Comparison of ENCODE assay signal across 8 cellular contexts in genomic region chr6:170516783-170517616, GRCh38. TPM values are rescaled to one million over a fixed set of nuclear protein-coding genes. Genes with fewer than 3 reads are reported as not detected.
A peak's percentile ranks its signal among the peaks of the same experiment; 100 is the strongest.
DNase-seq lines count a peak whose midpoint lies in the region; ATAC-seq and TF ChIP-seq lines count a peak whose summit lies in the region.

No MANE protein-coding gene starts in this region.

- peak; percentile 88 for ATAC-seq in GM19455 (IDR thresholded peaks at IDR 0.05; ENCODE audit: unreplicated experiment)
- ATAC-seq in HG03457 (IDR thresholded peaks at IDR 0.05; ENCODE audit: unreplicated experiment): peak; percentile 98
- peak; percentile 91 to 98 for ATAC-seq in naive thymus-derived CD8-positive, alpha-beta T cell

- DNase-seq in DMS 273 treated with DMSO at 0.1 percent for 48 hours (lab: John Stamatoyannopoulos, UW) (peak; percentile 56), NCI-H524 (lab: John Stamatoyannopoulos, UW) (peak; percentile 43 to 89), epithelial cell of esophagus (ENCODE audit: low read depth) (peak; percentile 77), uterus (peak in 1 of 2 donors; percentile 24)
- peak; percentile 11 to 17 for DNase-seq in activated CD4-positive, alpha-beta T cell treated with anti-CD3 and anti-CD28 coated beads, Interleukin-2, amount 50 U/mL, for 4 hours
- peak in 9 of 10 donors; percentile 7 to 62 (median 33) for DNase-seq in naive thymus-derived CD8-positive, alpha-beta T cell

- POLR2A ChIA-PET in naive thymus-derived CD8-positive, alpha-beta T cell (lab: Charles Lee): interaction anchor here (0.5 to 0.6 kb wide), 2 partner anchors 222 to 333 kb away, joined by 3 to 5 read pairs; no protein-coding TSS in a partner anchor

- H3K4me3 ChIP-seq in epithelial cell of esophagus (ENCODE audit: low read length) (no peak overlapping the region), uterus (no peak overlapping the region)

- peaks cover 15 to 38% (median 30%) of the 10 kb centered on the region in 5 donors for H3K27me3 Mint-ChIP-seq in naive thymus-derived CD8-positive, alpha-beta T cell

- no peaks in the 10 kb centered on the region for H3K4me1 ChIP-seq in uterus

- no peak for TF ChIP-seq POLR2A in uterus (IDR thresholded peaks at IDR 0.05)

- H3K27ac Mint-ChIP-seq in naive thymus-derived CD8-positive, alpha-beta T cell: peak overlapping the region in 2 of 10 donors; percentile 39 to 44

- H3K27me3 ChIP-seq in uterus: no peaks in the 10 kb centered on the region

- H3K9me3 Mint-ChIP-seq in naive thymus-derived CD8-positive, alpha-beta T cell: no peaks in the 10 kb centered on the region

- H3K4me3 Mint-ChIP-seq in naive thymus-derived CD8-positive, alpha-beta T cell: peak overlapping the region; percentile 24 to 80 (median 58)

- intact Hi-C loops in uterus (cut with DNase I; ENCODE audit: low total_unique reads): no loop called here

- no peaks in the 10 kb centered on the region for H3K36me3 Mint-ChIP-seq in naive thymus-derived CD8-positive, alpha-beta T cell

- no peaks in the 10 kb centered on the region for H3K9me3 ChIP-seq in uterus

- no peak overlapping the region for H3K27ac ChIP-seq in uterus

- H3K36me3 ChIP-seq in uterus: no peaks in the 10 kb centered on the region

- H3K4me1 Mint-ChIP-seq in naive thymus-derived CD8-positive, alpha-beta T cell: peaks cover 0 to 3% (median 0%) of the 10 kb centered on the region in 4 donors

- TF ChIP-seq CTCF in epithelial cell of esophagus (IDR thresholded peaks at IDR 0.05; ENCODE audit: insufficient read depth, low read depth, low read length, missing control alignments) (peak; percentile 90), uterus (IDR thresholded peaks at IDR 0.05) (peak; percentile 17 to 61 (median 56))

RNA-seq across cellular contexts. Expression of gene PSMB1, which starts 36.1 kb away (rescaled TPM):
- 100 to 1,000 TPM in 1 of 2 experiments, 10 to 100 TPM in 1; 98.7 to 106 TPM for total RNA-seq in naive thymus-derived CD8-positive, alpha-beta T cell
- polyA plus RNA-seq in naive thymus-derived CD8-positive, alpha-beta T cell: 100 to 1,000 TPM; 449 to 578 (median 506) TPM
- total RNA-seq in uterus: 100 to 1,000 TPM; 109 to 169 (median 144) TPM

RNA-seq across cellular contexts. Expression of gene TBP, which starts 37.2 kb away (rescaled TPM):
- total RNA-seq in naive thymus-derived CD8-positive, alpha-beta T cell: 10 to 100 TPM; 32.7 to 34.5 TPM
- polyA plus RNA-seq in naive thymus-derived CD8-positive, alpha-beta T cell: 10 to 100 TPM; 13.8 to 25.6 (median 17.1) TPM
- total RNA-seq in uterus: 10 to 100 TPM in 3 of 4 donors, 1 to 10 TPM in 1; 1.8 to 50.6 (median 16.3) TPM
